ENCODE assay signal across 28 cellular contexts in genomic region chr9:20703146-20703545, GRCh38.
"Had no signal": no experiment of that assay in that cellular context is flagged by ENCODE, and none has a peak within 500 bp of the region (broad histone marks: within the 10 kb centered on the region; RNA-seq: fewer than 3 reads in every experiment).

No MANE protein-coding gene starts in this region.

- H3K36me3 ChIP-seq: esophagus muscularis mucosa, heart right ventricle, lower lobe of right lung, neutrophil, right lobe of liver, suprapubic skin had no signal

- ATAC-seq: foreskin keratinocyte; heart right ventricle; left ventricle myocardium superior; natural killer cell; right lobe of liver; stimulated activated naive CD8-positive, alpha-beta T cell treated with anti-CD3 and anti-CD28 coated beads, Interleukin-15, amount 100 ng/mL, for 72 hours had no signal

- H3K9me3 Mint-ChIP-seq: immature natural killer cell; natural killer cell; neural crest cell; stimulated activated naive CD8-positive, alpha-beta T cell treated with anti-CD3 and anti-CD28 coated beads, Interleukin-15, amount 100 ng/mL, for 72 hours had no signal

- H2AFZ ChIP-seq: parathyroid adenoma had no signal

- H3K4me3 Mint-ChIP-seq: immature natural killer cell; natural killer cell; neural crest cell; stimulated activated naive CD8-positive, alpha-beta T cell treated with anti-CD3 and anti-CD28 coated beads, Interleukin-15, amount 100 ng/mL, for 72 hours had no signal

- DNase-seq: dermis blood vessel endothelial cell; effector memory CD4-positive, alpha-beta T cell; foreskin keratinocyte; glutamatergic neuron; heart right ventricle; hippocampal formation; immature natural killer cell; islet precursor cell; left colon; left ventricle myocardium superior; lower lobe of right lung; natural killer cell; right lobe of liver; small intestine; stimulated activated CD4-positive, alpha-beta T cell treated with anti-CD3 and anti-CD28 coated beads, Interleukin-12 subunit alpha, Interleukin-12 subunit beta, amount 100 ng/mL, for 4 hours; stimulated activated CD4-positive, alpha-beta T cell treated with anti-CD3 and anti-CD28 coated beads, Interleukin-1b, Interleukin-23, amount 100 ng/mL, for 48 hours; stimulated activated CD4-positive, alpha-beta T cell treated with anti-CD3 and anti-CD28 coated beads, Interleukin-4, amount 100 ng/mL, for 1 hour; stimulated activated CD8-positive, alpha-beta memory T cell treated with anti-CD3 and anti-CD28 coated beads, Interleukin-4, amount 100 ng/mL, for 48 hours; stimulated activated naive CD4-positive, alpha-beta T cell; stimulated activated naive CD8-positive, alpha-beta T cell treated with anti-CD3 and anti-CD28 coated beads, Interleukin-15, amount 100 ng/mL, for 72 hours; trophoblast cell had no signal

- H3K4me1 ChIP-seq: foreskin keratinocyte, parathyroid adenoma, right lobe of liver had no signal

- H3K27me3 Mint-ChIP-seq: progenitor cell of endocrine pancreas; stimulated activated naive CD8-positive, alpha-beta T cell treated with anti-CD3 and anti-CD28 coated beads, Interleukin-15, amount 100 ng/mL, for 72 hours had no signal

- H3K4me3 ChIP-seq: coronary artery, esophagus muscularis mucosa, heart right ventricle, lower lobe of right lung, right lobe of liver, suprapubic skin had no signal

- H3K9ac ChIP-seq: parathyroid adenoma had no signal

- H3K27ac ChIP-seq: coronary artery, esophagus muscularis mucosa, foreskin keratinocyte, heart right ventricle, lower lobe of right lung, neutrophil, parathyroid adenoma, right lobe of liver, suprapubic skin had no signal

- H3K27ac Mint-ChIP-seq: immature natural killer cell; natural killer cell; progenitor cell of endocrine pancreas; stimulated activated naive CD8-positive, alpha-beta T cell treated with anti-CD3 and anti-CD28 coated beads, Interleukin-15, amount 100 ng/mL, for 72 hours had no signal

- H3K79me2 ChIP-seq: parathyroid adenoma had no signal

- H3K27me3 ChIP-seq: esophagus muscularis mucosa, foreskin keratinocyte, heart right ventricle, neutrophil, right lobe of liver, suprapubic skin had no signal

- H3K36me3 Mint-ChIP-seq: immature natural killer cell, natural killer cell had no signal

- H3K9me3 ChIP-seq: esophagus muscularis mucosa, heart right ventricle, lower lobe of right lung, neutrophil, right lobe of liver, suprapubic skin had no signal
